Comparison of ENCODE assay signal across 18 cellular contexts in genomic region chr7:128094686-128095085, GRCh38.
"Had no signal": no experiment of that assay in that cellular context is flagged by ENCODE, and none has a peak within 500 bp of the region (broad histone marks: within the 10 kb centered on the region; RNA-seq: fewer than 3 reads in every experiment).

No MANE protein-coding gene starts in this region.

- H3K27me3 Mint-ChIP-seq: effector memory CD8-positive, alpha-beta T cell; naive B cell; type B pancreatic cell had no signal

- H3K9me3 ChIP-seq: esophagus muscularis mucosa, gastroesophageal sphincter, prostate gland, right lobe of liver had no signal

- DNase-seq: effector memory CD8-positive, alpha-beta T cell; kidney; mesendoderm; naive B cell; occipital lobe; stimulated activated CD4-positive, alpha-beta T cell treated with anti-CD3 and anti-CD28 coated beads, Interleukin-4, amount 100 ng/mL, for 1 hour; stimulated activated CD8-positive, alpha-beta memory T cell treated with anti-CD3 and anti-CD28 coated beads, Interleukin-4, amount 100 ng/mL, for 48 hours; stimulated activated naive CD4-positive, alpha-beta T cell had no signal

- H3K27me3 ChIP-seq: esophagus muscularis mucosa, gastroesophageal sphincter, hepatocyte, right lobe of liver had no signal

- H3K4me1 Mint-ChIP-seq: nephron had no signal

- H3K9me3 Mint-ChIP-seq: effector memory CD8-positive, alpha-beta T cell; nephron; type B pancreatic cell had no signal

- ATAC-seq: effector memory CD8-positive, alpha-beta T cell; gastroesophageal sphincter had no signal

- H3K27ac Mint-ChIP-seq: nephron, type B pancreatic cell had no signal

- H3K4me3 ChIP-seq: esophagus muscularis mucosa, gastroesophageal sphincter, hepatocyte, lung, prostate gland, right lobe of liver had no signal

- H3K4me3 Mint-ChIP-seq: effector memory CD8-positive, alpha-beta T cell; nephron; type B pancreatic cell had no signal

- H3K27ac ChIP-seq: epithelial cell of prostate, esophagus muscularis mucosa, gastroesophageal sphincter, hepatocyte, parathyroid adenoma, prostate gland, right lobe of liver had no signal
